ENCODE assay signal across 8 cellular contexts in genomic region chr3:100709840-100710235, GRCh38. TPM values are rescaled to one million over a fixed set of nuclear protein-coding genes. Genes with fewer than 3 reads are reported as not detected.
DNase-seq lines count a peak whose midpoint lies in the region; ATAC-seq, FAIRE-seq and TF ChIP-seq lines count a peak whose summit lies in the region.

No MANE protein-coding gene starts in this region.

- H3K4me3 Mint-ChIP-seq in central memory CD8-positive, alpha-beta T cell, result peak overlapping the region; percentile 85

- H4K20me1 ChIP-seq in DND-41 (ENCODE audit: insufficient read depth, low read length), result peaks cover 36% of the 10 kb centered on the region

- H3K4me3 ChIP-seq in DND-41 (ENCODE audit: low read depth in 1 of 2, low read length in 2 of 2) (peak overlapping the region; percentile 63 to 85; a peak in 3 of 4 replicates), kidney epithelial cell (ENCODE audit: low read depth, low read length) (peak overlapping the region; percentile 56)

- H3K4me2 ChIP-seq in DND-41 (ENCODE audit: insufficient read depth, low read length), result peak overlapping the region; percentile 77

- TF ChIP-seq CTCF in DND-41 (IDR thresholded peaks at IDR 0.05; ENCODE audit: borderline replicate concordance, extremely low read depth, low read length, poor library complexity, severe bottlenecking) (peak; percentile 54), kidney epithelial cell (IDR thresholded peaks at IDR 0.05; ENCODE audit: insufficient read depth, low read length, poor library complexity, severe bottlenecking) (no peak)

- H2AFZ ChIP-seq in DND-41 (ENCODE audit: low read depth, low read length), result peak overlapping the region; percentile 94; the same call in 1 of the 2 replicates

- peaks cover 31% of the 10 kb centered on the region for H3K36me3 Mint-ChIP-seq in central memory CD8-positive, alpha-beta T cell (ENCODE audit: insufficient read depth)

- peak overlapping the region; percentile 95 for H3K27ac ChIP-seq in DND-41 (ENCODE audit: low read length)

- peaks cover 18% of the 10 kb centered on the region for H3K27me3 Mint-ChIP-seq in central memory CD8-positive, alpha-beta T cell

- H3K36me3 ChIP-seq in DND-41 (ENCODE audit: insufficient read depth, low read length) (peaks cover 29% of the 10 kb centered on the region), kidney epithelial cell (ENCODE audit: control insufficient read depth, insufficient read depth, low read length) (no peaks in the 10 kb centered on the region)

- peak overlapping the region; percentile 98 for H3K9ac ChIP-seq in DND-41 (ENCODE audit: low read depth, low read length)

- peak; percentile 60 for ATAC-seq in DND-41 (ENCODE audit: insufficient read depth, low read depth)
- ATAC-seq in central memory CD8-positive, alpha-beta T cell (replicated peaks; ENCODE audit: extremely low read depth, poor library complexity, severe bottlenecking), result peak; percentile 2

- H3K4me1 ChIP-seq in DND-41 (ENCODE audit: insufficient read depth, low read length), result peaks cover 38% of the 10 kb centered on the region

- H3K27me3 ChIP-seq in DND-41 (ENCODE audit: insufficient read depth, low read length, poor library complexity), result no peaks in the 10 kb centered on the region
- no peaks in the 10 kb centered on the region for H3K27me3 ChIP-seq in kidney epithelial cell (ENCODE audit: control insufficient read depth, insufficient read depth, low read length)

- no peaks in the 10 kb centered on the region for H3K9me3 ChIP-seq in DND-41 (ENCODE audit: insufficient read depth, low read length, severe bottlenecking)

- H3K79me2 ChIP-seq in DND-41 (ENCODE audit: insufficient read depth, low read length), result peaks cover 55% of the 10 kb centered on the region

- H3K27ac Mint-ChIP-seq in central memory CD8-positive, alpha-beta T cell (ENCODE audit: low read depth), result peak overlapping the region; percentile 96

- peaks cover 4% of the 10 kb centered on the region for H3K9me3 Mint-ChIP-seq in central memory CD8-positive, alpha-beta T cell

- H3K4me1 Mint-ChIP-seq in central memory CD8-positive, alpha-beta T cell, result peaks cover 44% of the 10 kb centered on the region

- no peak for FAIRE-seq in HTR-8/SVneo (lab: Jason Lieb, UNC)

- peak; percentile 76 for DNase-seq in DND-41
- DNase-seq in HTR-8/SVneo (ENCODE audit: insufficient read length, low spot score), result peak; percentile 19
- DNase-seq in T-helper 22 cell (ENCODE audit: low read depth), result peak; percentile 9
- DNase-seq in central memory CD8-positive, alpha-beta T cell (ENCODE audit: low spot score in 2 of 2), result peak in 1 of 2 donors; percentile 21
- no peak for DNase-seq in kidney epithelial cell (ENCODE audit: low read depth)
- peak; percentile 18 for DNase-seq in stimulated activated CD4-positive, alpha-beta T cell treated with anti-CD3 and anti-CD28 coated beads, Interleukin-1b, Interleukin-23, amount 100 ng/mL, for 48 hours
- no peak for DNase-seq in KG1 (lab: John Stamatoyannopoulos, UW)
- no peak for DNase-seq in amniotic stem cell (lab: John Stamatoyannopoulos, UW)

RNA-seq across cellular contexts. Expression of gene TFG, which starts 0.5 kb away (rescaled TPM):
- total RNA-seq in kidney epithelial cell, result 116 and 127 TPM in 2 replicates

Comparison
In these comparisons a context has a peak if more than half of its experiments do, and no peak if none do; other contexts are left out.
1. DNase-seq: peak in DND-41 (single experiment), HTR-8/SVneo (single experiment), T-helper 22 cell (single experiment) and stimulated activated CD4-positive, alpha-beta T cell treated with anti-CD3 and anti-CD28 coated beads, Interleukin-1b, Interleukin-23, amount 100 ng/mL, for 48 hours (single experiment); none in kidney epithelial cell (single experiment), KG1 (single experiment) and amniotic stem cell (single experiment).